Comparison of ENCODE assay signal across 8 cellular contexts in the genomic region with DNA sequence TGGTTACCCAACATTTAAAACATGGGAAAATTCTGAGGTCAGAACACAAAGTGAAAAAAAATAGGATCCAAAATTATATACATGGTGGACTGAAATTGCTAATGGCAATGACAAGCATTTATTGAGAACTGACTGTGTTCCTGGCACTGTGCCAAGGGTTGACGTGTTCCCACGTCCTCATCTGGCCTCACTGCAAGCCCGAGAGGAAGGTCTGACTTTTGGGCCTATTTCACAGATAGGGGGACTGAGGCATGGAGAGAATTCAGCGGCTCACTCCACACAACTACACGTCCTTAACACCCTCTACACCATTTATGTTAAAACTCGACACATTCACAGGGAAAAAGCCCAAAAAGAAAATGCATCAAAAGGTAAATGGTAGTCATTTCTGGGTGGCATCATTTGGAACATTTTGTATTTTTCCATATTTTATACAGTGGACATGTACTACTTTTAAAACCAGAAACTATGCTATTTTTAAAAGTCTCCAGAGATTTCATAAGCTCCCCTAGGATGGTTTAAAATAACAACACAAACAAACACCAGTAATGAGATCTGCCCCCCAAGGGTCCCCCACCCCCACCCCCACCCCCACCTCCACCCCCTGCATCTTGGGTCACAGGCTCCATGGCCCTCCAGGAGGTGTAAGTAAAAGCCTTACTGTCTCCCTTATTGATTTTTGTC. TPM values are rescaled to one million over a fixed set of nuclear protein-coding genes. Genes with fewer than 3 reads are reported as not detected.
DNase-seq lines count a peak whose midpoint lies in the region; ATAC-seq and TF ChIP-seq lines count a peak whose summit lies in the region.

No MANE protein-coding gene starts in this region.

- H3K79me2 ChIP-seq in SK-N-SH (ENCODE audit: insufficient read depth): no peaks in the 10 kb centered on the region

- DNase-seq in NCI-H2196 (lab: John Stamatoyannopoulos, UW; ENCODE audit: unreplicated experiment) (peak; percentile 38), NCI-H2196 treated with DMSO at 0.1 percent for 48 hours (lab: John Stamatoyannopoulos, UW; ENCODE audit: unreplicated experiment) (no peak), SK-N-SH (peak; percentile 48), left cardiac atrium (peak; percentile 80), superior temporal gyrus (ENCODE audit: extremely low spot score) (peak; percentile 82), NOMO-1 treated with dmso at 0.1 percent for 144 hours (lab: John Stamatoyannopoulos, UW; ENCODE audit: unreplicated experiment) (no peak), HAP-1 (ENCODE audit: low spot score in 2 of 2) (no peak), GM03348 (ENCODE audit: low spot score) (no peak)

- H3K4me3 ChIP-seq in SK-N-SH (ENCODE audit: low read depth in 2 of 2, low read length in 1 of 2): no peak overlapping the region
- H3K4me3 ChIP-seq in HAP-1: no peak overlapping the region

- H3K9me2 ChIP-seq in SK-N-SH: no peaks in the 10 kb centered on the region

- CTCF ChIA-PET in SK-N-SH (lab: Yijun Ruan, JAX): interaction anchor here (1.1 to 1.2 kb wide), 4 partner anchors 15 to 125 kb away, joined by 3 to 4 read pairs (median 3); partner anchors contain the start of gene CLMN

- H3K36me3 ChIP-seq in SK-N-SH (replicated peaks in 1 of 2; ENCODE audit: control insufficient read depth in 1 of 2, insufficient read depth in 2 of 2, low read length in 1 of 2) (no peaks in the 10 kb centered on the region), HAP-1 (replicated peaks) (no peaks in the 10 kb centered on the region)

- no peaks in the 10 kb centered on the region for H3K27me3 ChIP-seq in SK-N-SH (ENCODE audit: insufficient read depth)
- H3K27me3 ChIP-seq in HAP-1 (ENCODE audit: low read depth): no peaks in the 10 kb centered on the region

- TF ChIP-seq CTCF in SK-N-SH (IDR thresholded peaks at IDR 0.05): no peak

- POLR2A ChIA-PET in SK-N-SH (lab: Yijun Ruan, JAX): no interaction called here

- H3F3A ChIP-seq in SK-N-SH (replicated peaks; ENCODE audit: insufficient read depth): no peaks in the 10 kb centered on the region

- no peaks in the 10 kb centered on the region for H4K20me1 ChIP-seq in SK-N-SH (ENCODE audit: insufficient read depth)

- WGBS in SK-N-SH (ENCODE audit: low lambda C conversion rate): 65% methylated on average over 6 of the region's 6 CpGs

- ATAC-seq in left cardiac atrium: peak; percentile 53 to 64

- in situ Hi-C loops in HAP-1 (cut with MboI; ENCODE audit: low sequenced_read_pairs): no loop called here

- H2AFZ ChIP-seq in SK-N-SH (ENCODE audit: low read depth): no peak overlapping the region

- no peak for TF ChIP-seq RAD21 in SK-N-SH (IDR thresholded peaks at IDR 0.05; ENCODE audit: low read length)

- peaks cover 9 to 21% of the 10 kb centered on the region in 2 experiments; a peak in 2 of 4 replicates for H3K4me1 ChIP-seq in SK-N-SH (ENCODE audit: control insufficient read depth in 1 of 2, insufficient read depth in 2 of 2, low read depth in 1 of 2, low read length in 1 of 2)
- no peaks in the 10 kb centered on the region for H3K4me1 ChIP-seq in HAP-1

- no peak overlapping the region for H3K9ac ChIP-seq in SK-N-SH

- H3K9me3 ChIP-seq in SK-N-SH (no peaks in the 10 kb centered on the region), HAP-1 (no peaks in the 10 kb centered on the region)

- intact Hi-C loops in left cardiac atrium (cut with DNase I): no loop called here

- H3K4me2 ChIP-seq in SK-N-SH: no peak overlapping the region

- no peak for TF ChIP-seq EP300 in SK-N-SH (IDR thresholded peaks at IDR 0.05; ENCODE audit: borderline replicate concordance in 1 of 2, low read depth in 1 of 2, low read length in 1 of 2)

- H3K27ac ChIP-seq in SK-N-SH (ENCODE audit: low read depth in 2 of 2, low read length in 1 of 2): no peak overlapping the region

TF ChIP-seq in SK-N-SH, 30 proteins besides CTCF, POLR2A, EP300 and RAD21:
- TF ChIP-seq PBX3 (IDR thresholded peaks at IDR 0.05) (peak; percentile 29; the same call in 1 of the 2 replicates), FOSL2 (IDR thresholded peaks at IDR 0.05; ENCODE audit: borderline replicate concordance, low read depth) (no peak), POLR2AphosphoS5 (IDR thresholded peaks at IDR 0.05; ENCODE audit: low read depth, low read length) (no peak), NRF1 (IDR thresholded peaks at IDR 0.05; ENCODE audit: low read depth, low read length) (no peak), RFX5 (IDR thresholded peaks at IDR 0.05; ENCODE audit: low read length) (no peak), IRF3 (IDR thresholded peaks at IDR 0.05; ENCODE audit: low read depth, low read length) (no peak), TEAD4 (IDR thresholded peaks at IDR 0.05; ENCODE audit: borderline replicate concordance, insufficient read depth) (no peak), EZH2phosphoT487 (IDR thresholded peaks at IDR 0.05; ENCODE audit: borderline replicate concordance, low read depth) (no peak), MEF2A (IDR thresholded peaks at IDR 0.05; ENCODE audit: borderline replicate concordance, low read depth) (no peak), NFIC (IDR thresholded peaks at IDR 0.05; ENCODE audit: borderline replicate concordance) (peak; percentile 68), FOXM1 (IDR thresholded peaks at IDR 0.05; ENCODE audit: low read depth) (no peak)
- TF ChIP-seq, protein P1, sequence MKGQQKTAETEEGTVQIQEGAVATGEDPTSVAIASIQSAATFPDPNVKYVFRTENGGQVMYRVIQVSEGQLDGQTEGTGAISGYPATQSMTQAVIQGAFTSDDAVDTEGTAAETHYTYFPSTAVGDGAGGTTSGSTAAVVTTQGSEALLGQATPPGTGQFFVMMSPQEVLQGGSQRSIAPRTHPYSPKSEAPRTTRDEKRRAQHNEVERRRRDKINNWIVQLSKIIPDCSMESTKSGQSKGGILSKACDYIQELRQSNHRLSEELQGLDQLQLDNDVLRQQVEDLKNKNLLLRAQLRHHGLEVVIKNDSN (IDR thresholded peaks at IDR 0.05; ENCODE audit: borderline replicate concordance, low read depth): no peak
TF ChIP-seq in SK-N-SH: peak in this region for 2.

RNA-seq across cellular contexts. Expression of gene CLMN, which starts 27.7 kb away (rescaled TPM):
- 1.4 TPM in 2 replicates for polyA plus RNA-seq in SK-N-SH (2012; rRNA removed)
- polyA plus RNA-seq in SK-N-SH (2012; cell fraction: cytosol; rRNA removed): 1.3 TPM in 2 replicates
- polyA plus RNA-seq in SK-N-SH (2012; cell fraction: nucleus; rRNA removed): 5.6 and 5.8 TPM in 2 replicates
- total RNA-seq in left cardiac atrium: 10 to 100 TPM; 11.1 to 13.2 TPM

Comparison
In these comparisons a context has a peak if more than half of its experiments do, and no peak if none do; other contexts are left out.
1. DNase-seq: peak in NCI-H2196 (single experiment), SK-N-SH (single experiment), left cardiac atrium (single experiment) and superior temporal gyrus (single experiment); none in NCI-H2196 treated with DMSO at 0.1 percent for 48 hours (single experiment), NOMO-1 treated with dmso at 0.1 percent for 144 hours (single experiment), HAP-1 (0 of 2) and GM03348 (single experiment).